ENCODE assay signal across 7 cellular contexts in the genomic region with DNA sequence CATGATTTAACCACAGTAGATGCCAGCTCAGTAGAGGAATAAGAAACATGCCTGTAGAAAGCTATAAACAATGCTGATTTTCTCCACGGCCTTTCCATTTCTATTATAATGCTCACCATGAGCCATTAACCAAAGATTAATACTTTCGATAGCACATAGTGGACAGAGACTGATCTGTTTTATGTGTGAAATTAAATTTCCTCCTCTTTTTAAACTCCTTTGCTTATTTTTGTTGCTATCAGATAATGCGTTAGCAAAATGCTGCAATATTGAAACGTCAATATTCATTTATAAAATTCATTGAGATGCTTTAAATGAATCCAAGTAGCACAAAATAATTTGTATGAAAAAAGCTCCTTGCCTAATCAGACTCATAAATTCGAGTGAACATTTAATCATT.
"Had no signal": no experiment of that assay in that cellular context is flagged by ENCODE, and none has a peak within 500 bp of the region (broad histone marks: within the 10 kb centered on the region; RNA-seq: fewer than 3 reads in every experiment).

No MANE protein-coding gene starts in this region.

- H3K27ac ChIP-seq: KMS-11 had no signal

- H2AFZ ChIP-seq: GM23338 had no signal

- H3K4me3 ChIP-seq: GM23338 had no signal

- H3K4me2 ChIP-seq: GM23338, KMS-11 had no signal

- H3K9ac ChIP-seq: KMS-11 had no signal

- DNase-seq: H9, HCEC 1CT, IMR-90, Karpas-422, KBM-7 had no signal

- ATAC-seq: GM23338 had no signal
